ENCODE assay signal across 9 cellular contexts in the genomic region with DNA sequence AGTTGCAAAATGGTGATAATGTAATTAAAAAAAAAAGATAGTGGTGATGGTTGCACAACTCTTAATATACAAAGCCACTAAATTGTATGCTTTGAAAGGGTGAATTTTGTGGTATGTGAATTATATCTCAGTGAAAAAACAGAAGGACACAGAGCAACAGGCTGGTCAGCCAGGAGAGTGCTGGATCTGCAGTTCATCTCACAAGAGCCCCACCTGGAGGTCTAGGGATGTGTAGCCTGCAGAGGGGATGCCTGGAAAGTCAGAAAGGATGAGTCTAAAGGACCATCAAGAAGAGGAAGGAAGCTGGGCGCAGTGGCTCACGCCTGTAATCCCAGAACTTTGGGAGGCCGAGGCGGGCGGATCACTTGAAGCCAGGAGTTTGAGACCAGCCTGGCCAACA. TPM values are rescaled to one million over a fixed set of nuclear protein-coding genes. Genes with fewer than 3 reads are reported as not detected.
DNase-seq lines count a peak whose midpoint lies in the region; ATAC-seq and TF ChIP-seq lines count a peak whose summit lies in the region.
"Had no signal": no experiment of that assay in that cellular context is flagged by ENCODE, and none has a peak within 500 bp of the region (broad histone marks: within the 10 kb centered on the region; RNA-seq: fewer than 3 reads in every experiment).

No MANE protein-coding gene starts in this region.

- TF ChIP-seq EP300 in gastroesophageal sphincter (IDR thresholded peaks at IDR 0.05) = no peak

- in situ Hi-C loops in brain microvascular endothelial cell (cut with HindIII; ENCODE audit: low pct_ligation_motif_present, low sequenced_read_pairs) = no loop called here

- no peaks in the 10 kb centered on the region for H3K27me3 ChIP-seq in brain microvascular endothelial cell (replicated peaks)
- no peaks in the 10 kb centered on the region for H3K27me3 ChIP-seq in adrenal gland
- no peaks in the 10 kb centered on the region for H3K27me3 ChIP-seq in gastroesophageal sphincter

- no peaks in the 10 kb centered on the region for H3K9me3 ChIP-seq in adrenal gland (replicated peaks in 1 of 3)
- H3K9me3 ChIP-seq in gastroesophageal sphincter = no peaks in the 10 kb centered on the region

- WGBS in adrenal gland, 4 donors = 77 to 93% (median 86%) methylated on average over 5 of the region's 5 CpGs
- 78 to 90% methylated on average over 3 to 5 of the region's 5 CpGs for WGBS in gastroesophageal sphincter (ENCODE audit: low coverage in 1 of 2), 2 donors

- peaks cover 40% of the 10 kb centered on the region for H3K36me3 ChIP-seq in brain microvascular endothelial cell (replicated peaks)
- peaks cover 0 to 30% of the 10 kb centered on the region in 2 donors for H3K36me3 ChIP-seq in adrenal gland (replicated peaks in 1 of 2)
- H3K36me3 ChIP-seq in gastroesophageal sphincter = peaks cover 0 to 69% of the 10 kb centered on the region in 2 donors

- H3K9me3 Mint-ChIP-seq in mesothelial cell of epicardium = no peaks in the 10 kb centered on the region

- H3K4me1 ChIP-seq in adrenal gland (replicated peaks in 1 of 2) (peaks cover 0 to 6% of the 10 kb centered on the region in 2 donors), gastroesophageal sphincter (peaks cover 0 to 46% (median 6%) of the 10 kb centered on the region in 3 donors)

- H3K4me1 Mint-ChIP-seq in mesothelial cell of epicardium = no peaks in the 10 kb centered on the region

- H3K27ac Mint-ChIP-seq in mesothelial cell of epicardium = peak overlapping the region; percentile 37

- H3K4me3 ChIP-seq in brain microvascular endothelial cell (ENCODE audit: low read depth, low read length) (no peak overlapping the region), adrenal gland (no peak overlapping the region), gastroesophageal sphincter (no peak overlapping the region)

- H3K27ac ChIP-seq in brain microvascular endothelial cell = no peak overlapping the region
- no peak overlapping the region for H3K27ac ChIP-seq in adrenal gland
- no peak overlapping the region for H3K27ac ChIP-seq in gastroesophageal sphincter

- no peak for ATAC-seq in HG03439 (IDR thresholded peaks at IDR 0.05; ENCODE audit: unreplicated experiment)
- no peak for ATAC-seq in gastroesophageal sphincter
- ATAC-seq: right cardiac atrium had no signal

- TF ChIP-seq POLR2A in adrenal gland (IDR thresholded peaks at IDR 0.05) (no peak), gastroesophageal sphincter (IDR thresholded peaks at IDR 0.05) (no peak)

- no peak overlapping the region for H3K4me3 Mint-ChIP-seq in mesothelial cell of epicardium

- H3K36me3 Mint-ChIP-seq in mesothelial cell of epicardium = peaks cover 15% of the 10 kb centered on the region

- TF ChIP-seq CTCF in brain microvascular endothelial cell (IDR thresholded peaks at IDR 0.05; ENCODE audit: low read depth, low read length, missing control alignments) (peak; percentile 60), mesothelial cell of epicardium (IDR thresholded peaks at IDR 0.05; ENCODE audit: unreplicated experiment) (no peak), adrenal gland (IDR thresholded peaks at IDR 0.05) (no peak), gastroesophageal sphincter (IDR thresholded peaks at IDR 0.05) (no peak)

- H3K27me3 Mint-ChIP-seq in mesothelial cell of epicardium (ENCODE audit: low read depth) = no peaks in the 10 kb centered on the region

- intact Hi-C loops in adrenal gland (cut with DNase I) = no loop called here

- peak; percentile 43 for DNase-seq in DMS53 (lab: John Stamatoyannopoulos, UW)
- no peak for DNase-seq in DMS53 treated with DMSO at 0.1 percent for 48 hours (lab: John Stamatoyannopoulos, UW; ENCODE audit: unreplicated experiment)
- DNase-seq in LHCN-M2 (ENCODE audit: low read depth) = peak; percentile 23
- DNase-seq in brain microvascular endothelial cell = no peak
- no peak for DNase-seq in mesothelial cell of epicardium (ENCODE audit: low spot score in 2 of 2, unreplicated experiment in 2 of 2)
- DNase-seq in adrenal gland = no peak

RNA-seq across cellular contexts. Expression of a gene that starts 9.0 kb away (rescaled TPM):
- total RNA-seq in LHCN-M2 (2014; rRNA removed) (20.0 and 20.6 TPM in 2 replicates), mesothelial cell of epicardium (41.0 to 47.4 TPM (median 46.6 TPM) in 3 replicates), adrenal gland (10 to 100 TPM; 18.7 to 92.6 (median 41.8) TPM), gastroesophageal sphincter (10 to 100 TPM; 17.7 to 27.0 (median 23.4) TPM)
- polyA plus RNA-seq in LHCN-M2 (2012) = 41.7 TPM
- 10 to 100 TPM; 45.1 to 61.5 (median 53.6) TPM for polyA plus RNA-seq in adrenal gland

RNA-seq across cellular contexts. Expression of a gene that starts 25.6 kb away (rescaled TPM):
- total RNA-seq in LHCN-M2 (2014; rRNA removed) (0.77 and 0.92 TPM in 2 replicates), mesothelial cell of epicardium (15.6 to 18.3 TPM (median 17.7 TPM) in 3 replicates), adrenal gland (100 to 1,000 TPM in 7 of 8 donors, 10 to 100 TPM in 1; 81.5 to 281 (median 183) TPM), gastroesophageal sphincter (10 to 100 TPM in 1 of 4 donors, 1 to 10 TPM in 3; 3.0 to 22.2 (median 5.8) TPM)
- 12.5 TPM for polyA plus RNA-seq in LHCN-M2 (2012)
- polyA plus RNA-seq in adrenal gland = 100 to 1,000 TPM in 2 of 3 donors, 1 to 10 TPM in 1; 7.5 to 368 (median 212) TPM

RNA-seq across cellular contexts. Expression of a gene that starts 54.4 kb away (rescaled TPM):
- total RNA-seq in LHCN-M2 (2014; rRNA removed) = 29.9 and 34.4 TPM in 2 replicates
- 93.4 TPM for polyA plus RNA-seq in LHCN-M2 (2012)
- 24.4 to 26.2 TPM (median 25.8 TPM) in 3 replicates for total RNA-seq in mesothelial cell of epicardium
- total RNA-seq in adrenal gland = 100 to 1,000 TPM in 1 of 8 donors, 10 to 100 TPM in 7; 49.5 to 105 (median 74.0) TPM
- 10 to 100 TPM; 37.8 to 53.0 (median 43.0) TPM for polyA plus RNA-seq in adrenal gland
- 10 to 100 TPM; 32.7 to 42.5 (median 37.1) TPM for total RNA-seq in gastroesophageal sphincter

Comparison
In these comparisons a context has a peak if more than half of its experiments do, and no peak if none do; other contexts are left out.
1. DNase-seq: peak in DMS53 (single experiment) and LHCN-M2 (single experiment); none in DMS53 treated with DMSO at 0.1 percent for 48 hours (single experiment), brain microvascular endothelial cell (single experiment), mesothelial cell of epicardium (0 of 2) and adrenal gland (0 of 7).